8 cellular contexts compared by ENCODE assay signal in the genomic region with DNA sequence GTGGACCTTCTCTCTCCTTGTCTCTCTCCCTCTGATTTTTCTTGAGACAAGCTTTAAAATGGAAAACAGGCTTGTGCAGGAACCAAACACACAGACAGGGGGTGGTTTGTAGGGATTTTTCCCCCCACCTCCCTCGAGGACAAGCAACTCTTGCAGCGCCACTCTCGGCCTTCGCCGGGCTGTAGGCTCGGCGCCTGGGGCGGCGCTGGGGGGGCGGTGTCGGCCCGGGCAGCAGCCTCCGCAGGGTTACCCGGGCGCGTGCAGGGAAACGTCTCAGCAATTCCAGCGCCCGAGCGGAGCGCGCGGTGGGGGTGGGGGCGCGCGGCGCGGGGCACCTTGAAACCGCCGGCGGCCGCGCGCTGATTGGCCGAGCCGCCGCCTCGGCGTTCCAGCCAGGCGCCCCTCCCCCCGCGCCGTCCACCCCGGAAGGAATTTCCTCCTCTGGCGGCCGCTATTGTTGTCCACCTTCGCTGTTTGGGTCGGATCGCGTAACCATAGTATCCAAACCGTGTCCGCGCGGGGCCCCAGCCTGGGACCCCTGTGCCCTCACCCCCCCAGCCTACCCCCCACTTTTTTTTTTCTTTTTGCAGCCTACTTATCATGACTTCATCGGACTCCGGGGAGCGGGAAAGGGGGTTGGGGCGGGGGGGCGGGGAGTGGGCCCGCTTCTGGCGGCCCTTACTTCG. TPM values are rescaled to one million over a fixed set of nuclear protein-coding genes. Genes with fewer than 3 reads are reported as not detected.
DNase-seq lines count a peak whose midpoint lies in the region; ATAC-seq lines count a peak whose summit lies in the region.

No MANE protein-coding gene starts in this region.

- no peaks in the 10 kb centered on the region for H3K9me2 ChIP-seq in Karpas-422 (replicated peaks; ENCODE audit: insufficient read depth, low read length)

- peak overlapping the region; percentile 82 for H3K27ac ChIP-seq in BLaER1
- H3K27ac ChIP-seq in Karpas-422 (ENCODE audit: low read length) = no peak overlapping the region

- peak; percentile 87 for DNase-seq in Karpas-422
- peak; percentile 91 for DNase-seq in RKO (ENCODE audit: low spot score)
- peak; percentile 70 for DNase-seq in activated T-helper 9 cell treated with anti-CD3 and anti-CD28 coated beads, Interleukin-2, amount 50 U/mL, for 16 hours (ENCODE audit: low read depth)
- peak; percentile 78 for DNase-seq in fibroblast of peridontal ligament (ENCODE audit: extremely low read depth)
- peak; percentile 92 for DNase-seq in natural killer cell treated with Interleukin-12 subunit alpha and Interleukin-12 subunit beta and Interleukin-15 and Interleukin-18, amount 100 ng/mL, for 72 hours (ENCODE audit: low spot score)
- DNase-seq in stimulated activated naive B cell treated with anti-CD40 and anti-IgM and Interleukin-4, amounts not matched to agents 10 μg/mL and 1 μg/mL and 100 μg/mL, for 72 hours = peak; percentile 56

- H3K9ac ChIP-seq in BLaER1 (peak overlapping the region; percentile 80), Karpas-422 (ENCODE audit: low read length) (peak overlapping the region; percentile 78)

- H3K27me3 ChIP-seq in BLaER1 = no peaks in the 10 kb centered on the region
- H3K27me3 ChIP-seq in Karpas-422 (ENCODE audit: low read length) = no peaks in the 10 kb centered on the region

- peaks cover 7 to 9% of the 10 kb centered on the region in 2 donors for H3K27me3 Mint-ChIP-seq in natural killer cell treated with Interleukin-12 subunit alpha and Interleukin-12 subunit beta and Interleukin-15 and Interleukin-18, amount 100 ng/mL, for 72 hours
- H3K27me3 Mint-ChIP-seq in stimulated activated naive B cell treated with anti-CD40 and anti-IgM and Interleukin-4, amounts not matched to agents 10 μg/mL and 1 μg/mL and 100 μg/mL, for 72 hours = peaks cover 9 to 11% of the 10 kb centered on the region in 2 donors

- H3K4me3 ChIP-seq in BLaER1 (peak overlapping the region; percentile 75), Karpas-422 (ENCODE audit: low read length) (peak overlapping the region; percentile 88)

- peak overlapping the region; percentile 99 for H2AFZ ChIP-seq in Karpas-422 (ENCODE audit: low read length)

- H3K4me2 ChIP-seq in BLaER1 (peak overlapping the region; percentile 97), Karpas-422 (ENCODE audit: low read depth, low read length, poor library complexity, severe bottlenecking) (peak overlapping the region; percentile 100)

- no peaks in the 10 kb centered on the region for H3K79me2 ChIP-seq in Karpas-422 (ENCODE audit: low read length)

- H3K27ac Mint-ChIP-seq in natural killer cell treated with Interleukin-12 subunit alpha and Interleukin-12 subunit beta and Interleukin-15 and Interleukin-18, amount 100 ng/mL, for 72 hours = peak overlapping the region in 1 of 2 donors; percentile 41
- no peak overlapping the region for H3K27ac Mint-ChIP-seq in stimulated activated naive B cell treated with anti-CD40 and anti-IgM and Interleukin-4, amounts not matched to agents 10 μg/mL and 1 μg/mL and 100 μg/mL, for 72 hours

- peak; percentile 65 for ATAC-seq in GM19452 (IDR thresholded peaks at IDR 0.05; ENCODE audit: unreplicated experiment)
- ATAC-seq in natural killer cell treated with Interleukin-12 subunit alpha and Interleukin-12 subunit beta and Interleukin-15 and Interleukin-18, amount 100 ng/mL, for 72 hours = peak; percentile 80 to 87
- peak; percentile 59 to 66 for ATAC-seq in stimulated activated naive B cell treated with anti-CD40 and anti-IgM and Interleukin-4, amounts not matched to agents 10 μg/mL and 1 μg/mL and 100 μg/mL, for 72 hours (replicated peaks)

- H3K4me3 Mint-ChIP-seq in natural killer cell treated with Interleukin-12 subunit alpha and Interleukin-12 subunit beta and Interleukin-15 and Interleukin-18, amount 100 ng/mL, for 72 hours = peak overlapping the region; percentile 84
- peak overlapping the region; percentile 88 for H3K4me3 Mint-ChIP-seq in stimulated activated naive B cell treated with anti-CD40 and anti-IgM and Interleukin-4, amounts not matched to agents 10 μg/mL and 1 μg/mL and 100 μg/mL, for 72 hours

- H4K20me1 ChIP-seq in BLaER1 (no peaks in the 10 kb centered on the region), Karpas-422 (ENCODE audit: insufficient read depth, low read depth, low read length) (no peaks in the 10 kb centered on the region)

- H3K9me3 ChIP-seq in BLaER1 = no peaks in the 10 kb centered on the region
- H3K9me3 ChIP-seq in Karpas-422 (ENCODE audit: low read length) = no peaks in the 10 kb centered on the region

- peaks cover 42 to 49% of the 10 kb centered on the region in 2 donors for H3K4me1 Mint-ChIP-seq in natural killer cell treated with Interleukin-12 subunit alpha and Interleukin-12 subunit beta and Interleukin-15 and Interleukin-18, amount 100 ng/mL, for 72 hours (ENCODE audit: low read depth in 2 of 2)
- peaks cover 13 to 23% of the 10 kb centered on the region in 2 donors for H3K4me1 Mint-ChIP-seq in stimulated activated naive B cell treated with anti-CD40 and anti-IgM and Interleukin-4, amounts not matched to agents 10 μg/mL and 1 μg/mL and 100 μg/mL, for 72 hours

- H3K4me1 ChIP-seq in BLaER1 = peaks cover 58% of the 10 kb centered on the region
- peaks cover 19% of the 10 kb centered on the region for H3K4me1 ChIP-seq in Karpas-422 (ENCODE audit: low read length)

- no peaks in the 10 kb centered on the region for H3K36me3 Mint-ChIP-seq in natural killer cell treated with Interleukin-12 subunit alpha and Interleukin-12 subunit beta and Interleukin-15 and Interleukin-18, amount 100 ng/mL, for 72 hours
- no peaks in the 10 kb centered on the region for H3K36me3 Mint-ChIP-seq in stimulated activated naive B cell treated with anti-CD40 and anti-IgM and Interleukin-4, amounts not matched to agents 10 μg/mL and 1 μg/mL and 100 μg/mL, for 72 hours

- H3K9me3 Mint-ChIP-seq in natural killer cell treated with Interleukin-12 subunit alpha and Interleukin-12 subunit beta and Interleukin-15 and Interleukin-18, amount 100 ng/mL, for 72 hours = no peaks in the 10 kb centered on the region
- no peaks in the 10 kb centered on the region for H3K9me3 Mint-ChIP-seq in stimulated activated naive B cell treated with anti-CD40 and anti-IgM and Interleukin-4, amounts not matched to agents 10 μg/mL and 1 μg/mL and 100 μg/mL, for 72 hours

- no peaks in the 10 kb centered on the region for H3K36me3 ChIP-seq in BLaER1
- no peaks in the 10 kb centered on the region for H3K36me3 ChIP-seq in Karpas-422 (ENCODE audit: insufficient read depth, low read length)

RNA-seq across cellular contexts. Expression of a gene that starts 59.8 kb away (rescaled TPM):
- not detected in 2 replicates for total RNA-seq in Karpas-422 (2014; rRNA removed; shearing (Covaris generic); ENCODE audit: low replicate concordance)
- total RNA-seq in natural killer cell treated with Interleukin-12 subunit alpha and Interleukin-12 subunit beta and Interleukin-15 and Interleukin-18, amount 100 ng/mL, for 72 hours = under 1 TPM; 0.33 to 0.52 TPM
